Comparison of ENCODE assay signal across 14 cellular contexts in genomic region chr3:42216302-42216701, GRCh38. TPM values are rescaled to one million over a fixed set of nuclear protein-coding genes. Genes with fewer than 3 reads are reported as not detected.
DNase-seq lines count a peak whose midpoint lies in the region; ATAC-seq and TF ChIP-seq lines count a peak whose summit lies in the region.
"Had no signal": no experiment of that assay in that cellular context is flagged by ENCODE, and none has a peak within 500 bp of the region (broad histone marks: within the 10 kb centered on the region; RNA-seq: fewer than 3 reads in every experiment).

No MANE protein-coding gene starts in this region.

- intact Hi-C loops in activated T-helper 2 cell treated with anti-CD3 and anti-CD28 coated beads, Interferon-gamma antibody, Interleukin-2, Interleukin-4, amounts not matched to agents 10 μg/mL and 5 μg/mL and 100 μg/mL, durations not matched to agents 14 hours and 24 hours and 36 hours (cut with micrococcal nuclease): no loop called here

- H3K23ac ChIP-seq in trophoblast cell (ENCODE audit: low read length): no peak overlapping the region

- no peak overlapping the region for H4K12ac ChIP-seq in trophoblast cell (ENCODE audit: low read depth, low read length)

- H3K27me3 ChIP-seq in trophoblast cell (ENCODE audit: insufficient read depth, low read length): no peaks in the 10 kb centered on the region
- H3K27me3 ChIP-seq: hepatocyte, spleen had no signal

- H3K27me3 Mint-ChIP-seq in activated T-helper 2 cell treated with anti-CD3 and anti-CD28 coated beads, Interferon-gamma antibody, Interleukin-2, Interleukin-4, amounts not matched to agents 10 μg/mL and 5 μg/mL and 100 μg/mL, durations not matched to agents 14 hours and 24 hours and 36 hours (ENCODE audit: low read depth): no peaks in the 10 kb centered on the region
- H3K27me3 Mint-ChIP-seq: stimulated activated memory B cell treated with anti-CD40 and anti-IgM and Interleukin-4, amounts not matched to agents 10 μg/mL and 1 μg/mL and 100 μg/mL, for 72 hours had no signal

- no peak overlapping the region for H2BK5ac ChIP-seq in trophoblast cell (ENCODE audit: low read depth, low read length, poor library complexity)

- no peaks in the 10 kb centered on the region for H3K9me3 ChIP-seq in trophoblast cell (ENCODE audit: insufficient read depth, low read depth, low read length)
- H3K9me3 ChIP-seq: spleen had no signal

- H3K18ac ChIP-seq in trophoblast cell (ENCODE audit: low read length): no peak overlapping the region

- H3K9me3 Mint-ChIP-seq in activated T-helper 2 cell treated with anti-CD3 and anti-CD28 coated beads, Interferon-gamma antibody, Interleukin-2, Interleukin-4, amounts not matched to agents 10 μg/mL and 5 μg/mL and 100 μg/mL, durations not matched to agents 14 hours and 24 hours and 36 hours: no peaks in the 10 kb centered on the region
- H3K9me3 Mint-ChIP-seq: stimulated activated memory B cell treated with anti-CD40 and anti-IgM and Interleukin-4, amounts not matched to agents 10 μg/mL and 1 μg/mL and 100 μg/mL, for 72 hours had no signal

- no peak overlapping the region for H2BK120ac ChIP-seq in trophoblast cell (ENCODE audit: insufficient read depth, low read length, poor library complexity)

- H4K8ac ChIP-seq in trophoblast cell (ENCODE audit: low read depth, low read length): no peak overlapping the region

- no peak overlapping the region for H3K9ac ChIP-seq in trophoblast cell (ENCODE audit: low read length)

- H3K4me2 ChIP-seq in trophoblast cell (ENCODE audit: low read length): no peak overlapping the region
- H3K4me2 ChIP-seq: hepatocyte had no signal

- H3K4me1 Mint-ChIP-seq in activated T-helper 2 cell treated with anti-CD3 and anti-CD28 coated beads, Interferon-gamma antibody, Interleukin-2, Interleukin-4, amounts not matched to agents 10 μg/mL and 5 μg/mL and 100 μg/mL, durations not matched to agents 14 hours and 24 hours and 36 hours (ENCODE audit: low read depth): peaks cover 49% of the 10 kb centered on the region

- H3K4ac ChIP-seq in trophoblast cell (ENCODE audit: low read depth, low read length): no peak overlapping the region

- no peak for TF ChIP-seq CTCF in GM12865 (IDR thresholded peaks at IDR 0.05; ENCODE audit: insufficient read depth, low read depth, low read length, missing control alignments)

- H3K4me3 ChIP-seq in GM12865 (ENCODE audit: low read depth, low read length) (no peak overlapping the region), trophoblast cell (ENCODE audit: low read depth, low read length) (no peak overlapping the region)
- H3K4me3 ChIP-seq: hepatocyte, spleen had no signal

- H3K79me1 ChIP-seq in trophoblast cell (ENCODE audit: low read length): no peaks in the 10 kb centered on the region

- no peaks in the 10 kb centered on the region for H3K79me2 ChIP-seq in trophoblast cell (ENCODE audit: control insufficient read depth, insufficient read depth, low read length, poor library complexity)
- H3K79me2 ChIP-seq: hepatocyte had no signal

- ATAC-seq in GM19351 (IDR thresholded peaks at IDR 0.05; ENCODE audit: unreplicated experiment) (peak; percentile 52), HG02885 (IDR thresholded peaks at IDR 0.05; ENCODE audit: poor library complexity, unreplicated experiment) (peak; percentile 80)
- ATAC-seq: stimulated activated memory B cell treated with anti-CD40 and anti-IgM and Interleukin-4, amounts not matched to agents 10 μg/mL and 1 μg/mL and 100 μg/mL, for 72 hours had no signal

- H3K36me3 Mint-ChIP-seq in activated T-helper 2 cell treated with anti-CD3 and anti-CD28 coated beads, Interferon-gamma antibody, Interleukin-2, Interleukin-4, amounts not matched to agents 10 μg/mL and 5 μg/mL and 100 μg/mL, durations not matched to agents 14 hours and 24 hours and 36 hours (ENCODE audit: low read depth): peaks cover 49% of the 10 kb centered on the region

- peaks cover 29 to 42% of the 10 kb centered on the region in 2 experiments for H3K36me3 ChIP-seq in trophoblast cell (ENCODE audit: control insufficient read depth in 1 of 2, insufficient read depth in 2 of 2, low read length in 2 of 2)

- H3K27ac Mint-ChIP-seq in activated T-helper 2 cell treated with anti-CD3 and anti-CD28 coated beads, Interferon-gamma antibody, Interleukin-2, Interleukin-4, amounts not matched to agents 10 μg/mL and 5 μg/mL and 100 μg/mL, durations not matched to agents 14 hours and 24 hours and 36 hours: no peak overlapping the region
- H3K27ac Mint-ChIP-seq: stimulated activated memory B cell treated with anti-CD40 and anti-IgM and Interleukin-4, amounts not matched to agents 10 μg/mL and 1 μg/mL and 100 μg/mL, for 72 hours had no signal

- H4K91ac ChIP-seq in trophoblast cell (ENCODE audit: low read depth, low read length): no peak overlapping the region

- no peak overlapping the region for H3K27ac ChIP-seq in trophoblast cell (ENCODE audit: low read depth, low read length)
- H3K27ac ChIP-seq: hepatocyte had no signal

- H2AK5ac ChIP-seq in trophoblast cell (ENCODE audit: low read length): no peak overlapping the region

- H2AFZ ChIP-seq in trophoblast cell (ENCODE audit: insufficient read depth, low read length, poor library complexity): no peak overlapping the region
- H2AFZ ChIP-seq: hepatocyte had no signal

- no CpG with 5 or more reads among the region's 4 CpGs for WGBS in trophoblast cell (ENCODE audit: extremely low coverage, insufficient coverage, insufficient read length)

- DNase-seq in GM12865 (ENCODE audit: low read depth): peak; percentile 76
- no peak for DNase-seq in activated T-helper 2 cell treated with anti-CD3 and anti-CD28 coated beads, Interferon-gamma antibody, Interleukin-2, Interleukin-4, amounts not matched to agents 10 μg/mL and 5 μg/mL and 100 μg/mL, durations not matched to agents 14 hours and 24 hours and 36 hours (ENCODE audit: low spot score)
- DNase-seq in DMS153 (lab: John Stamatoyannopoulos, UW): no peak
- DNase-seq in trophoblast cell: no peak
- DNase-seq in NCI-H2171 (lab: John Stamatoyannopoulos, UW): no peak
- no peak for DNase-seq in activated effector memory CD4-positive, alpha-beta T cell treated with Interleukin-2 at 50 U/mL for 16 hours
- DNase-seq: NCI-H524, spleen had no signal

- H2BK12ac ChIP-seq in trophoblast cell (ENCODE audit: low read length): no peak overlapping the region

- H3K4me3 Mint-ChIP-seq in activated T-helper 2 cell treated with anti-CD3 and anti-CD28 coated beads, Interferon-gamma antibody, Interleukin-2, Interleukin-4, amounts not matched to agents 10 μg/mL and 5 μg/mL and 100 μg/mL, durations not matched to agents 14 hours and 24 hours and 36 hours (ENCODE audit: low read depth): peak overlapping the region; percentile 47
- H3K4me3 Mint-ChIP-seq: stimulated activated memory B cell treated with anti-CD40 and anti-IgM and Interleukin-4, amounts not matched to agents 10 μg/mL and 1 μg/mL and 100 μg/mL, for 72 hours had no signal

- H3K14ac ChIP-seq in trophoblast cell (ENCODE audit: low read length): no peak overlapping the region

- H3K4me1 ChIP-seq in trophoblast cell (ENCODE audit: control insufficient read depth in 1 of 2, insufficient read depth in 2 of 2, low read length in 2 of 2): peaks cover 8% of the 10 kb centered on the region in 2 experiments

RNA-seq across cellular contexts. Expression of gene CCK, which starts 49.7 kb away (rescaled TPM):
- total RNA-seq in activated T-helper 2 cell treated with anti-CD3 and anti-CD28 coated beads, Interferon-gamma antibody, Interleukin-2, Interleukin-4, amounts not matched to agents 10 μg/mL and 5 μg/mL and 100 μg/mL, durations not matched to agents 14 hours and 24 hours and 36 hours: not detected in 2 replicates
- 0.07 TPM in 1 of 2 replicates, not detected in the other for polyA plus RNA-seq in trophoblast cell (2013)
- total RNA-seq: LHCN-M2, mononuclear cell, spleen had no signal
- polyA plus RNA-seq: hepatocyte, spleen had no signal
